ENCODE assay signal across 14 cellular contexts in genomic region chr2:232300894-232301387, GRCh38.
A peak's percentile ranks its signal among the peaks of the same experiment; 100 is the strongest.
DNase-seq lines count a peak whose midpoint lies in the region; ATAC-seq and TF ChIP-seq lines count a peak whose summit lies in the region.
"Had no signal": no experiment of that assay in that cellular context is flagged by ENCODE, and none has a peak within 500 bp of the region (broad histone marks: within the 10 kb centered on the region; RNA-seq: fewer than 3 reads in every experiment).

No MANE protein-coding gene starts in this region.

- H2AFZ ChIP-seq in PC-9 = no peak overlapping the region

- CTCF ChIA-PET in PC-9 (lab: Charles Lee) = interaction anchor here (0.6 kb wide), 2 partner anchors 26 to 509 kb away, joined by 4 to 5 read pairs; no protein-coding TSS in a partner anchor

- H3K4me3 ChIP-seq in PC-9 (no peak overlapping the region), fibroblast of pulmonary artery (replicated peaks; ENCODE audit: low read depth, low read length) (no peak overlapping the region)
- H3K4me3 ChIP-seq: gastroesophageal sphincter had no signal

- no peaks in the 10 kb centered on the region for H3K27me3 Mint-ChIP-seq in stimulated activated naive CD8-positive, alpha-beta T cell treated with anti-CD3 and anti-CD28 coated beads, Interleukin-15, amount 100 ng/mL, for 72 hours
- H3K27me3 Mint-ChIP-seq: activated B cell treated with CpG ODN at 0.5 μM for 24 hours; dendritic cell treated with granulocyte-macrophage colony-stimulating factor and Interleukin-4, amounts not matched to agents 40 ng/mL and 50 ng/mL, for 4 days had no signal

- H3K27ac ChIP-seq in PC-9 = 0 out of 2 replicates have a peak overlapping the region, but pooled peaks have one; percentile 28
- H3K27ac ChIP-seq: gastroesophageal sphincter had no signal

- peaks cover 20% of the 10 kb centered on the region for H3F3A ChIP-seq in PC-9 (ENCODE audit: insufficient read depth, low read depth)

- H3K4me1 Mint-ChIP-seq in stimulated activated naive CD8-positive, alpha-beta T cell treated with anti-CD3 and anti-CD28 coated beads, Interleukin-15, amount 100 ng/mL, for 72 hours = peaks cover 24% of the 10 kb centered on the region
- H3K4me1 Mint-ChIP-seq: activated B cell treated with CpG ODN at 0.5 μM for 24 hours had no signal

- intact Hi-C loops in PC-9 (cut with micrococcal nuclease; ENCODE audit: unreplicated experiment) = no loop called here

- H3K9me3 ChIP-seq in PC-9 (ENCODE audit: insufficient read depth, low read depth) = no peaks in the 10 kb centered on the region
- H3K9me3 ChIP-seq: gastroesophageal sphincter had no signal

- no peak overlapping the region for H3K4me3 Mint-ChIP-seq in stimulated activated naive CD8-positive, alpha-beta T cell treated with anti-CD3 and anti-CD28 coated beads, Interleukin-15, amount 100 ng/mL, for 72 hours
- H3K4me3 Mint-ChIP-seq: activated B cell treated with CpG ODN at 0.5 μM for 24 hours; dendritic cell treated with granulocyte-macrophage colony-stimulating factor and Interleukin-4, amounts not matched to agents 40 ng/mL and 50 ng/mL, for 4 days had no signal

- no peaks in the 10 kb centered on the region for H3K9me3 Mint-ChIP-seq in stimulated activated naive CD8-positive, alpha-beta T cell treated with anti-CD3 and anti-CD28 coated beads, Interleukin-15, amount 100 ng/mL, for 72 hours
- H3K9me3 Mint-ChIP-seq: activated B cell treated with CpG ODN at 0.5 μM for 24 hours had no signal

- POLR2A ChIA-PET in PC-9 (lab: Charles Lee; ENCODE audit: unreplicated experiment) = interaction anchor here (0.5 kb wide), 1 partner anchor 171 kb away, joined by 6 read pairs; no protein-coding TSS in a partner anchor

- H3K36me3 ChIP-seq in PC-9 (ENCODE audit: low read depth) = no peaks in the 10 kb centered on the region

- ATAC-seq in activated CD4-positive, CD25-positive, alpha-beta regulatory T cell treated with anti-CD3 and anti-CD28 coated beads, Interleukin-2, amount 50 U/mL, for 24 hours = peak; percentile 84 to 94
- ATAC-seq in stimulated activated naive CD8-positive, alpha-beta T cell treated with anti-CD3 and anti-CD28 coated beads, Interleukin-15, amount 100 ng/mL, for 72 hours = peak; percentile 76
- no peak for ATAC-seq in GM21786 (IDR thresholded peaks at IDR 0.05; ENCODE audit: unreplicated experiment)
- ATAC-seq: gastroesophageal sphincter had no signal

- peak overlapping the region in 1 of 2 donors; percentile 53 for H3K27ac Mint-ChIP-seq in stimulated activated naive CD8-positive, alpha-beta T cell treated with anti-CD3 and anti-CD28 coated beads, Interleukin-15, amount 100 ng/mL, for 72 hours
- H3K27ac Mint-ChIP-seq: activated B cell treated with CpG ODN at 0.5 μM for 24 hours; dendritic cell treated with granulocyte-macrophage colony-stimulating factor and Interleukin-4, amounts not matched to agents 40 ng/mL and 50 ng/mL, for 4 days had no signal

- BruUV-seq in PC-9 (replicated peaks; lab: Mats Ljungman, UMichigan) = no TSS peak

- peaks cover 14% of the 10 kb centered on the region for H3K4me1 ChIP-seq in PC-9 (replicated peaks; ENCODE audit: insufficient read depth)

- H4K20me1 ChIP-seq in PC-9 (ENCODE audit: insufficient read depth) = 0 out of 2 replicates have a peak, but pooled peaks cover 4% of the 10 kb centered on the region

- H3K27me3 ChIP-seq in PC-9 (ENCODE audit: insufficient read depth, low read depth) = no peaks in the 10 kb centered on the region
- H3K27me3 ChIP-seq: gastroesophageal sphincter had no signal

- peak overlapping the region; percentile 39 for H3K4me2 ChIP-seq in PC-9

- H3K9me2 ChIP-seq in PC-9 (ENCODE audit: insufficient read depth) = no peaks in the 10 kb centered on the region

- DNase-seq in activated CD4-positive, CD25-positive, alpha-beta regulatory T cell treated with anti-CD3 and anti-CD28 coated beads, Interleukin-2, amount 50 U/mL, for 72 hours = no peak
- DNase-seq in PC-9 = peak; percentile 23 to 92
- peak; percentile 14 for DNase-seq in fibroblast of pulmonary artery (ENCODE audit: low read depth)
- DNase-seq in stimulated activated naive CD8-positive, alpha-beta T cell treated with anti-CD3 and anti-CD28 coated beads, Interleukin-15, amount 100 ng/mL, for 72 hours = no peak
- no peak for DNase-seq in stimulated activated CD4-positive, alpha-beta T cell treated with anti-CD3 and anti-CD28 coated beads, Interleukin-2, amount 100 ng/mL, for 48 hours
- DNase-seq in stimulated activated CD4-positive, alpha-beta T cell treated with anti-CD3 and anti-CD28 coated beads, Interleukin-1b, Interleukin-23, amount 100 ng/mL, for 48 hours = no peak
- DNase-seq: activated B cell treated with CpG ODN at 0.5 μM for 24 hours; activated gamma-delta T cell treated with Interleukin-2 at 50 U/mL for 16 hours; NCI-H187; stimulated activated CD4-positive, alpha-beta T cell treated with anti-CD3 and anti-CD28 coated beads, Interleukin-4, amount 100 ng/mL, for 4 hours had no signal

- H3K79me2 ChIP-seq in PC-9 (ENCODE audit: low read depth) = no peaks in the 10 kb centered on the region

- TF ChIP-seq CTCF in PC-9 (conservative IDR thresholded peaks at IDR 0.05) (no peak), fibroblast of pulmonary artery (IDR thresholded peaks at IDR 0.05; ENCODE audit: low read length, missing control alignments) (no peak)

Comparison
In these comparisons a context has a peak if more than half of its experiments do, and no peak if none do; other contexts are left out.
1. DNase-seq: peak in PC-9 (2 of 2) and fibroblast of pulmonary artery (single experiment); none in activated CD4-positive, CD25-positive, alpha-beta regulatory T cell treated with anti-CD3 and anti-CD28 coated beads, Interleukin-2, amount 50 U/mL, for 72 hours (single experiment), stimulated activated naive CD8-positive, alpha-beta T cell treated with anti-CD3 and anti-CD28 coated beads, Interleukin-15, amount 100 ng/mL, for 72 hours (0 of 2), stimulated activated CD4-positive, alpha-beta T cell treated with anti-CD3 and anti-CD28 coated beads, Interleukin-2, amount 100 ng/mL, for 48 hours (0 of 2) and stimulated activated CD4-positive, alpha-beta T cell treated with anti-CD3 and anti-CD28 coated beads, Interleukin-1b, Interleukin-23, amount 100 ng/mL, for 48 hours (single experiment).